ENCODE assay signal across 13 cellular contexts in genomic region chr5:93192107-93192506, GRCh38.
DNase-seq lines count a peak whose midpoint lies in the region; ATAC-seq and TF ChIP-seq lines count a peak whose summit lies in the region.
"Had no signal": no experiment of that assay in that cellular context is flagged by ENCODE, and none has a peak within 500 bp of the region (broad histone marks: within the 10 kb centered on the region; RNA-seq: fewer than 3 reads in every experiment).

No MANE protein-coding gene starts in this region.

- intact Hi-C loops in dorsolateral prefrontal cortex (cut with DNase I), result no loop called here

- peaks cover 8% of the 10 kb centered on the region for H3K9me3 Mint-ChIP-seq in mesothelial cell of epicardium
- H3K9me3 Mint-ChIP-seq in stimulated activated memory B cell treated with anti-CD40 and anti-IgM and Interleukin-4, amounts not matched to agents 10 μg/mL and 1 μg/mL and 100 μg/mL, for 72 hours, result peaks cover 11% of the 10 kb centered on the region
- H3K9me3 Mint-ChIP-seq: activated CD8-positive, alpha-beta T cell treated with anti-CD3 and anti-CD28 coated beads for 36 hours; activated naive CD8-positive, alpha-beta T cell treated with anti-CD3 and anti-CD28 coated beads, Interleukin-2, amount 10 ng/mL, durations not matched to agents 7 days and 5 days had no signal

- no peak overlapping the region for H3K4me3 ChIP-seq in dorsolateral prefrontal cortex
- H3K4me3 ChIP-seq: skin epidermis had no signal

- no peaks in the 10 kb centered on the region for H3K36me3 Mint-ChIP-seq in mesothelial cell of epicardium
- no peaks in the 10 kb centered on the region for H3K36me3 Mint-ChIP-seq in stimulated activated memory B cell treated with anti-CD40 and anti-IgM and Interleukin-4, amounts not matched to agents 10 μg/mL and 1 μg/mL and 100 μg/mL, for 72 hours
- H3K36me3 Mint-ChIP-seq: activated naive CD8-positive, alpha-beta T cell treated with anti-CD3 and anti-CD28 coated beads, Interleukin-2, amount 10 ng/mL, durations not matched to agents 7 days and 5 days; memory B cell had no signal

- TF ChIP-seq CTCF in mesothelial cell of epicardium (IDR thresholded peaks at IDR 0.05; ENCODE audit: unreplicated experiment), result no peak
- TF ChIP-seq CTCF in dorsolateral prefrontal cortex (IDR thresholded peaks at IDR 0.05 in 54 of 56, conservative IDR thresholded peaks at IDR 0.05 in 2 of 56; ENCODE audit: low read depth in 1 of 56, partially characterized antibody in 56 of 56), result no peak

- peak overlapping the region; percentile 6 for H3K27ac Mint-ChIP-seq in mesothelial cell of epicardium
- no peak overlapping the region for H3K27ac Mint-ChIP-seq in stimulated activated memory B cell treated with anti-CD40 and anti-IgM and Interleukin-4, amounts not matched to agents 10 μg/mL and 1 μg/mL and 100 μg/mL, for 72 hours
- H3K27ac Mint-ChIP-seq: activated CD8-positive, alpha-beta T cell treated with anti-CD3 and anti-CD28 coated beads for 36 hours; activated naive CD8-positive, alpha-beta T cell treated with anti-CD3 and anti-CD28 coated beads, Interleukin-2, amount 10 ng/mL, durations not matched to agents 7 days and 5 days; memory B cell had no signal

- H3K27ac ChIP-seq in dorsolateral prefrontal cortex, result no peak overlapping the region

- no peak for ATAC-seq in stimulated activated memory B cell treated with anti-CD40 and anti-IgM and Interleukin-4, amounts not matched to agents 10 μg/mL and 1 μg/mL and 100 μg/mL, for 72 hours
- ATAC-seq: activated CD8-positive, alpha-beta T cell treated with anti-CD3 and anti-CD28 coated beads for 36 hours had no signal

- no peaks in the 10 kb centered on the region for H3K27me3 Mint-ChIP-seq in mesothelial cell of epicardium (ENCODE audit: low read depth)
- no peaks in the 10 kb centered on the region for H3K27me3 Mint-ChIP-seq in stimulated activated memory B cell treated with anti-CD40 and anti-IgM and Interleukin-4, amounts not matched to agents 10 μg/mL and 1 μg/mL and 100 μg/mL, for 72 hours
- H3K27me3 Mint-ChIP-seq: activated CD8-positive, alpha-beta T cell treated with anti-CD3 and anti-CD28 coated beads for 36 hours; activated naive CD8-positive, alpha-beta T cell treated with anti-CD3 and anti-CD28 coated beads, Interleukin-2, amount 10 ng/mL, durations not matched to agents 7 days and 5 days; memory B cell had no signal

- peaks cover 42% of the 10 kb centered on the region for H3K4me1 Mint-ChIP-seq in mesothelial cell of epicardium
- no peaks in the 10 kb centered on the region for H3K4me1 Mint-ChIP-seq in stimulated activated memory B cell treated with anti-CD40 and anti-IgM and Interleukin-4, amounts not matched to agents 10 μg/mL and 1 μg/mL and 100 μg/mL, for 72 hours
- H3K4me1 Mint-ChIP-seq: activated naive CD8-positive, alpha-beta T cell treated with anti-CD3 and anti-CD28 coated beads, Interleukin-2, amount 10 ng/mL, durations not matched to agents 7 days and 5 days; memory B cell had no signal

- H3K27me3 ChIP-seq in dorsolateral prefrontal cortex, result no peaks in the 10 kb centered on the region

- in situ Hi-C loops in Caki2 (cut with HindIII; ENCODE audit: low pct_unique_long_range_greater_than_20kb, low sequenced_read_pairs), result no loop called here

- DNase-seq in Caki2 (ENCODE audit: low read depth), result peak; percentile 81
- peak; percentile 97 for DNase-seq in M059J (ENCODE audit: low read depth)
- DNase-seq in dedifferentiated amniotic fluid mesenchymal stem cell (ENCODE audit: extremely low spot score), result peak; percentile 77
- DNase-seq in mesothelial cell of epicardium (ENCODE audit: low spot score in 2 of 2, unreplicated experiment in 2 of 2), result no peak
- DNase-seq in dorsolateral prefrontal cortex, result no peak
- no peak for DNase-seq in islet precursor cell
- DNase-seq in activated effector memory CD4-positive, alpha-beta T cell treated with Interleukin-2 at 50 U/mL for 16 hours, result no peak
- DNase-seq: activated CD8-positive, alpha-beta T cell treated with anti-CD3 and anti-CD28 coated beads for 36 hours; activated naive CD8-positive, alpha-beta T cell treated with anti-CD3 and anti-CD28 coated beads, Interleukin-2, amount 10 ng/mL, durations not matched to agents 7 days and 5 days; stimulated activated CD8-positive, alpha-beta memory T cell treated with anti-CD3 and anti-CD28 coated beads, Interleukin-4, amount 100 ng/mL, for 48 hours had no signal

- no peak overlapping the region for H3K4me3 Mint-ChIP-seq in mesothelial cell of epicardium
- H3K4me3 Mint-ChIP-seq in stimulated activated memory B cell treated with anti-CD40 and anti-IgM and Interleukin-4, amounts not matched to agents 10 μg/mL and 1 μg/mL and 100 μg/mL, for 72 hours, result no peak overlapping the region
- H3K4me3 Mint-ChIP-seq: activated CD8-positive, alpha-beta T cell treated with anti-CD3 and anti-CD28 coated beads for 36 hours; activated naive CD8-positive, alpha-beta T cell treated with anti-CD3 and anti-CD28 coated beads, Interleukin-2, amount 10 ng/mL, durations not matched to agents 7 days and 5 days; memory B cell had no signal

Comparison
In these comparisons a context has a peak if more than half of its experiments do, and no peak if none do; other contexts are left out.
1. DNase-seq: peak in Caki2 (single experiment), M059J (single experiment) and dedifferentiated amniotic fluid mesenchymal stem cell (single experiment); none in mesothelial cell of epicardium (0 of 2), dorsolateral prefrontal cortex (0 of 10), islet precursor cell (single experiment) and activated effector memory CD4-positive, alpha-beta T cell treated with Interleukin-2 at 50 U/mL for 16 hours (single experiment).